ENCODE assay signal across 8 cellular contexts in the genomic region with DNA sequence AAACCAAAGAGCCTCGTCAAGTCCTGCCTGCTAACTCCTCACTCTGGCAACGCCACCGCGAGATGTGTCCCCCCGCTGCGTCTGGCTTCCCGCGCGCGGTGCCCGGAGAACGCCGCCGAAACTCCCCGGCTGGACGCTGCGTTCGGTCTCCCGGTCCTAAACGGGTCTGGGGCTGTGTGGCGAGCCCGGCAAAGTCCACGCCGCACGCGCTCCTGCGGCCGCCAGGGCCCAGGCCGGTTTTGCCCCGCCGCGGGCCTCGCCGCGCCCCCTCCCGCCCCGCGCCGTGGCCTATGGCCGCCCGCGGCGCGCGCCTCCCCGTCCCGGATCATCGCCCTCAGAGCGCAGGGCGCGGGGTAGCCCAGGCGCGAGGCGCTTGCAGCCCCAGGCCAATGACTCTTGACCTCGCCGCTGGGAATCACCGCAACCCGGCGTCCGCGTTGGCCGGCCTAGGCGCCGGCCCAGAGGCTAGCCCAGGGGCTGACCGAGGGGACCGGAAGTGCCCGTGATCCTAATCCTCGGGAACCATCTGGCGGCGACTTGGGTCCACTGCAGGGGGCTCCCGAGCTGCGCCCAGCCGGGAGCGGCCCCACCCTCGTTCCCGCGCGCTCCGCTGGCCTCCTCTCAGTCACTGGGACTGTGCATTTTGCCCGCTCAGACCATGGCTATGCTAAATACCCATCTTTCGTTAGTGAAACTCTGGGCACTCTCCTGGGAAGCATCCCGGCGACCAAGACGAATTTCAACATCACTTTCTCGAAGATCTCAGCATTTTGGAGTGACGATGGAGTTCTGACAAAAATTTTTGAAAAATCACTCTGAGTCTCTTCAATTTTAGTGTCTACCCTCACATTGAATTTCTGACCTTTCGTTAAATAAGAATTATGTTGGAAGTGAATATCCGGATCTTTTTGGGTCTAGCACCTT. TPM values are rescaled to one million over a fixed set of nuclear protein-coding genes. Genes with fewer than 3 reads are reported as not detected.
DNase-seq lines count a peak whose midpoint lies in the region.

A gene (minus strand): TSS at position 214 of the 924 bp plus-strand sequence. CDS start 266 bp downstream, outside the sequence.

- no peaks in the 10 kb centered on the region for H3K27me3 ChIP-seq in HAP-1 (ENCODE audit: low read depth)

- in situ Hi-C loops in HAP-1 (cut with MboI; ENCODE audit: low sequenced_read_pairs) = no loop called here

- H3K4me3 ChIP-seq in HAP-1 = peak within 1 kb of the TSS; percentile 44

- H3K27ac ChIP-seq in epithelial cell of prostate (peak within 1 kb of the TSS; percentile 11), temporal lobe (ENCODE audit: low read depth, low read length) (peak within 1 kb of the TSS; percentile 52)

- peak; percentile 35 for DNase-seq in activated CD4-positive, alpha-beta T cell treated with anti-CD3 and anti-CD28 coated beads for 48 hours
- DNase-seq in activated CD4-positive, alpha-beta T cell treated with anti-CD3 and anti-CD28 coated beads, Interleukin-2, amount 50 U/mL, for 1 hour = no peak
- DNase-seq in HAP-1 (ENCODE audit: low spot score in 2 of 2) (peak; percentile 70 to 92), NCI-H1048 (lab: John Stamatoyannopoulos, UW) (peak; percentile 11), T1000 (lab: John Stamatoyannopoulos, UW) (peak; percentile 69), epithelial cell of prostate (ENCODE audit: low read depth, low spot score) (no peak), medulla oblongata (ENCODE audit: extremely low spot score) (peak; percentile 86)

- no peaks in the 10 kb centered on the region for H3K9me3 ChIP-seq in HAP-1

- peaks cover 28% of the 10 kb centered on the region for H3K4me1 ChIP-seq in HAP-1

- peaks cover 8% of the 10 kb centered on the region for H3K36me3 ChIP-seq in HAP-1 (replicated peaks)

RNA-seq across cellular contexts. Expression of the gene that starts here (rescaled TPM):
- 30.5 TPM for total RNA-seq in temporal lobe

Comparison
In these comparisons a context has a peak if more than half of its experiments do, and no peak if none do; other contexts are left out.
1. DNase-seq: peak in activated CD4-positive, alpha-beta T cell treated with anti-CD3 and anti-CD28 coated beads for 48 hours (single experiment), HAP-1 (2 of 2), NCI-H1048 (single experiment), T1000 (single experiment) and medulla oblongata (single experiment); none in activated CD4-positive, alpha-beta T cell treated with anti-CD3 and anti-CD28 coated beads, Interleukin-2, amount 50 U/mL, for 1 hour (single experiment) and epithelial cell of prostate (single experiment).